18 cellular contexts compared by ENCODE assay signal in genomic region chr12:11067514-11067913, GRCh38. TPM values are rescaled to one million over a fixed set of nuclear protein-coding genes. Genes with fewer than 3 reads are reported as not detected.
DNase-seq lines count a peak whose midpoint lies in the region; ATAC-seq and TF ChIP-seq lines count a peak whose summit lies in the region.
"Had no signal": no experiment of that assay in that cellular context is flagged by ENCODE, and none has a peak within 500 bp of the region (broad histone marks: within the 10 kb centered on the region; RNA-seq: fewer than 3 reads in every experiment).

No MANE protein-coding gene starts in this region.

- intact Hi-C loops in Calu3 (cut with micrococcal nuclease; ENCODE audit: unreplicated experiment) (no loop called here), Caco-2 (cut with micrococcal nuclease; ENCODE audit: unreplicated experiment) (no loop called here)

- H3K4me3 ChIP-seq in choroid plexus epithelial cell (ENCODE audit: low read depth, low read length) (no peak overlapping the region), Caco-2 (ENCODE audit: low read depth, low read length) (no peak overlapping the region)
- H3K4me3 ChIP-seq: dorsolateral prefrontal cortex, pancreas had no signal

- no peak for TF ChIP-seq RAD21 in Ishikawa (IDR thresholded peaks at IDR 0.05; ENCODE audit: low read depth)

- TF ChIP-seq CTCF in AG09319 (IDR thresholded peaks at IDR 0.05; ENCODE audit: low read depth, low read length) (no peak), choroid plexus epithelial cell (conservative IDR thresholded peaks at IDR 0.05; ENCODE audit: low read depth, low read length) (no peak), Calu3 (IDR thresholded peaks at IDR 0.05; ENCODE audit: unreplicated experiment) (no peak), GM10266 (IDR thresholded peaks at IDR 0.05; ENCODE audit: control insufficient read depth, insufficient read depth, low read depth, missing control alignments) (no peak), Caco-2 (IDR thresholded peaks at IDR 0.05; ENCODE audit: insufficient read depth in 1 of 2, low read depth in 1 of 2, low read length in 1 of 2, severe bottlenecking in 1 of 2, unreplicated experiment in 1 of 2) (no peak), chondrocyte (IDR thresholded peaks at IDR 0.05) (no peak)

- POLR2A ChIA-PET in Caco-2 (lab: Charles Lee) = no interaction called here

- H3K27me3 ChIP-seq in Caco-2 (replicated peaks; ENCODE audit: control insufficient read depth, insufficient read depth, low read length) = no peaks in the 10 kb centered on the region
- H3K27me3 ChIP-seq: dorsolateral prefrontal cortex, pancreas had no signal

- BruUV-seq in Calu3 (replicated peaks; lab: Mats Ljungman, UMichigan) (no TSS peak), Caco-2 (replicated peaks; lab: Mats Ljungman, UMichigan) (no TSS peak)

- no peak overlapping the region for H3K27ac Mint-ChIP-seq in Calu3 (ENCODE audit: unreplicated experiment)
- H3K27ac Mint-ChIP-seq in Caco-2 (ENCODE audit: unreplicated experiment) = no peak overlapping the region
- H3K27ac Mint-ChIP-seq in chondrocyte (ENCODE audit: unreplicated experiment) = no peak overlapping the region

- peak; percentile 16 for DNase-seq in AG09319 (ENCODE audit: extremely low read depth, low read depth)
- DNase-seq in choroid plexus epithelial cell (ENCODE audit: low read depth) = peak; percentile 47
- peak; percentile 47 for DNase-seq in left lobe of liver (ENCODE audit: low spot score)
- DNase-seq in Calu3 = no peak
- no peak for DNase-seq in GM10266 (ENCODE audit: extremely low spot score)
- DNase-seq in Caco-2 = no peak
- DNase-seq in chondrocyte (ENCODE audit: low spot score) = no peak
- DNase-seq: activated T-cell treated with anti-CD3 and anti-CD28 coated beads, Interleukin-2, amount 50 U/mL, for 48 hours; AML-193; amniotic stem cell; dorsolateral prefrontal cortex; foreskin melanocyte; MM.1S; NCI-H2107; pancreas; SHP77 treated with DMSO at 0.1 percent for 48 hours; T1000 had no signal

- no peaks in the 10 kb centered on the region for H3K27me3 Mint-ChIP-seq in Calu3 (ENCODE audit: unreplicated experiment)
- no peaks in the 10 kb centered on the region for H3K27me3 Mint-ChIP-seq in Caco-2 (ENCODE audit: insufficient read depth, unreplicated experiment)
- H3K27me3 Mint-ChIP-seq in chondrocyte (ENCODE audit: low read depth) = no peaks in the 10 kb centered on the region

- no peaks in the 10 kb centered on the region for H3K4me1 ChIP-seq in Caco-2
- H3K4me1 ChIP-seq: pancreas had no signal

- H3K36me3 ChIP-seq in Caco-2 (ENCODE audit: control insufficient read depth, insufficient read depth, low read length) = no peaks in the 10 kb centered on the region
- H3K36me3 ChIP-seq: pancreas had no signal

- H3K36me3 Mint-ChIP-seq in Calu3 (ENCODE audit: insufficient read depth, unreplicated experiment) (no peaks in the 10 kb centered on the region), Caco-2 (ENCODE audit: insufficient read depth, unreplicated experiment) (peaks cover 23% of the 10 kb centered on the region), chondrocyte (ENCODE audit: low read depth) (peaks cover 3% of the 10 kb centered on the region)

- no peaks in the 10 kb centered on the region for H3K9me3 ChIP-seq in Caco-2
- H3K9me3 ChIP-seq: pancreas had no signal

- no peak for TF ChIP-seq EP300 in Ishikawa (IDR thresholded peaks at IDR 0.05; ENCODE audit: borderline replicate concordance)

- CTCF ChIA-PET in Calu3 (lab: Charles Lee) = no interaction called here
- CTCF ChIA-PET in Caco-2 (lab: Charles Lee) = no interaction called here

- H3K9me3 Mint-ChIP-seq in Calu3 (ENCODE audit: low read depth, unreplicated experiment) = no peaks in the 10 kb centered on the region
- peaks cover 10% of the 10 kb centered on the region for H3K9me3 Mint-ChIP-seq in Caco-2 (ENCODE audit: unreplicated experiment)
- peaks cover 4% of the 10 kb centered on the region for H3K9me3 Mint-ChIP-seq in chondrocyte (ENCODE audit: low read depth)

- H3K4me1 Mint-ChIP-seq in Calu3 (ENCODE audit: low read depth, unreplicated experiment) = no peaks in the 10 kb centered on the region
- H3K4me1 Mint-ChIP-seq in Caco-2 (ENCODE audit: low read depth, unreplicated experiment) = no peaks in the 10 kb centered on the region
- H3K4me1 Mint-ChIP-seq in chondrocyte (ENCODE audit: low read depth) = peaks cover 3% of the 10 kb centered on the region

- H3K4me3 Mint-ChIP-seq in Calu3 (ENCODE audit: low read depth, unreplicated experiment) (no peak overlapping the region), Caco-2 (ENCODE audit: unreplicated experiment) (no peak overlapping the region), chondrocyte (ENCODE audit: unreplicated experiment) (no peak overlapping the region)

- ATAC-seq in left lobe of liver = peak; percentile 83
- ATAC-seq: pancreas had no signal

TF ChIP-seq in Ishikawa, 13 proteins besides CTCF, POLR2A, EP300 and RAD21:
- no peak for TF ChIP-seq TEAD4 (IDR thresholded peaks at IDR 0.05)
- no peak for TF ChIP-seq MAX (IDR thresholded peaks at IDR 0.05)
- TF ChIP-seq, protein P1, sequence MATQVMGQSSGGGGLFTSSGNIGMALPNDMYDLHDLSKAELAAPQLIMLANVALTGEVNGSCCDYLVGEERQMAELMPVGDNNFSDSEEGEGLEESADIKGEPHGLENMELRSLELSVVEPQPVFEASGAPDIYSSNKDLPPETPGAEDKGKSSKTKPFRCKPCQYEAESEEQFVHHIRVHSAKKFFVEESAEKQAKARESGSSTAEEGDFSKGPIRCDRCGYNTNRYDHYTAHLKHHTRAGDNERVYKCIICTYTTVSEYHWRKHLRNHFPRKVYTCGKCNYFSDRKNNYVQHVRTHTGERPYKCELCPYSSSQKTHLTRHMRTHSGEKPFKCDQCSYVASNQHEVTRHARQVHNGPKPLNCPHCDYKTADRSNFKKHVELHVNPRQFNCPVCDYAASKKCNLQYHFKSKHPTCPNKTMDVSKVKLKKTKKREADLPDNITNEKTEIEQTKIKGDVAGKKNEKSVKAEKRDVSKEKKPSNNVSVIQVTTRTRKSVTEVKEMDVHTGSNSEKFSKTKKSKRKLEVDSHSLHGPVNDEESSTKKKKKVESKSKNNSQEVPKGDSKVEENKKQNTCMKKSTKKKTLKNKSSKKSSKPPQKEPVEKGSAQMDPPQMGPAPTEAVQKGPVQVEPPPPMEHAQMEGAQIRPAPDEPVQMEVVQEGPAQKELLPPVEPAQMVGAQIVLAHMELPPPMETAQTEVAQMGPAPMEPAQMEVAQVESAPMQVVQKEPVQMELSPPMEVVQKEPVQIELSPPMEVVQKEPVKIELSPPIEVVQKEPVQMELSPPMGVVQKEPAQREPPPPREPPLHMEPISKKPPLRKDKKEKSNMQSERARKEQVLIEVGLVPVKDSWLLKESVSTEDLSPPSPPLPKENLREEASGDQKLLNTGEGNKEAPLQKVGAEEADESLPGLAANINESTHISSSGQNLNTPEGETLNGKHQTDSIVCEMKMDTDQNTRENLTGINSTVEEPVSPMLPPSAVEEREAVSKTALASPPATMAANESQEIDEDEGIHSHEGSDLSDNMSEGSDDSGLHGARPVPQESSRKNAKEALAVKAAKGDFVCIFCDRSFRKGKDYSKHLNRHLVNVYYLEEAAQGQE (IDR thresholded peaks at IDR 0.05; ENCODE audit: low read depth) = no peak
- no peak for TF ChIP-seq FOXM1 (IDR thresholded peaks at IDR 0.05; ENCODE audit: borderline replicate concordance, low read depth)
- peak; percentile 35; the same call in 1 of the 2 replicates for TF ChIP-seq NFIC (IDR thresholded peaks at IDR 0.05)
- no peak for TF ChIP-seq ZBTB7A (IDR thresholded peaks at IDR 0.05; ENCODE audit: low read depth)

RNA-seq across cellular contexts. Expression of gene TAS2R46, which starts 5.4 kb away (rescaled TPM):
- total RNA-seq in left lobe of liver (0.38 TPM), Calu3 (2022) (1.1 and 2.2 TPM in 2 replicates), Caco-2 (2022) (2.3 and 3.8 TPM in 2 replicates), chondrocyte (0.51 to 1.1 TPM (median 0.70 TPM) in 3 replicates)

RNA-seq across cellular contexts. Expression of gene TAS2R43, which starts 24.6 kb away (rescaled TPM):
- not detected for total RNA-seq in left lobe of liver
- total RNA-seq in Calu3 (2022) = 1.7 and 1.8 TPM in 2 replicates
- total RNA-seq in Caco-2 (2022) = not detected in 2 replicates
- 0.22 to 0.44 TPM in 2 of 3 replicates, not detected in the other for total RNA-seq in chondrocyte

RNA-seq across cellular contexts. Expression of gene TAS2R31, which starts 36.3 kb away (rescaled TPM):
- 1.0 TPM for total RNA-seq in left lobe of liver
- 3.6 and 4.1 TPM in 2 replicates for total RNA-seq in Calu3 (2022)
- total RNA-seq in Caco-2 (2022) = 4.3 and 5.7 TPM in 2 replicates
- total RNA-seq in chondrocyte = 1.1 to 3.8 TPM (median 1.7 TPM) in 3 replicates

RNA-seq across cellular contexts. Expression of gene TAS2R19, which starts 45.1 kb away (rescaled TPM):
- 0.78 TPM for total RNA-seq in left lobe of liver
- 3.2 and 4.5 TPM in 2 replicates for total RNA-seq in Calu3 (2022)
- 4.8 and 5.7 TPM in 2 replicates for total RNA-seq in Caco-2 (2022)
- 1.4 to 2.2 TPM (median 1.9 TPM) in 3 replicates for total RNA-seq in chondrocyte

Comparison
In these comparisons a context has a peak if more than half of its experiments do, and no peak if none do; other contexts are left out.
1. DNase-seq: peak in AG09319 (single experiment), choroid plexus epithelial cell (single experiment) and left lobe of liver (single experiment); none in Calu3 (single experiment), GM10266 (single experiment), Caco-2 (0 of 2) and chondrocyte (single experiment).